Comparison of ENCODE assay signal across 19 cellular contexts in genomic region chr11:74844072-74844471, GRCh38.
"Had no signal": no experiment of that assay in that cellular context is flagged by ENCODE, and none has a peak within 500 bp of the region (broad histone marks: within the 10 kb centered on the region; RNA-seq: fewer than 3 reads in every experiment).

No MANE protein-coding gene starts in this region.

- H3K27me3 ChIP-seq: right atrium auricular region, testis had no signal

- DNase-seq: caudate nucleus; effector CD8-positive, alpha-beta T cell; erythroblast; hypothalamus; naive thymus-derived CD8-positive, alpha-beta T cell; nephron progenitor cell; nucleus accumbens; stimulated activated CD4-positive, alpha-beta T cell treated with anti-CD3 and anti-CD28 coated beads, Interleukin-4, amount 100 ng/mL, for 4 hours; stimulated activated naive CD8-positive, alpha-beta T cell treated with anti-CD3 and anti-CD28 coated beads, Interleukin-15, Interleukin-2, amounts not matched to agents 100 U/mL and 50 U/mL, for 24 hours; substantia nigra; testis; trophoblast cell had no signal

- H3K4me3 ChIP-seq: prostate gland, right atrium auricular region, testis had no signal

- H3K27ac ChIP-seq: prostate gland, right atrium auricular region, testis had no signal

- ATAC-seq: naive thymus-derived CD8-positive, alpha-beta T cell; stimulated activated memory B cell treated with anti-CD40 and anti-IgM and Interleukin-4, amounts not matched to agents 10 μg/mL and 1 μg/mL and 100 μg/mL, for 72 hours; stimulated activated naive CD8-positive, alpha-beta T cell treated with anti-CD3 and anti-CD28 coated beads, Interleukin-15, Interleukin-2, amounts not matched to agents 100 U/mL and 50 U/mL, for 24 hours had no signal

- H3K9me3 ChIP-seq: prostate gland, right atrium auricular region, testis had no signal

- FAIRE-seq: colon, frontal cortex, keratinocyte, urothelium cell line had no signal

- H3K4me1 ChIP-seq: prostate gland, right atrium auricular region, testis had no signal

- H3K36me3 ChIP-seq: prostate gland had no signal
